Comparison of ENCODE assay signal across 26 cellular contexts in genomic region chr7:129913428-129913827, GRCh38.
"Had no signal": no experiment of that assay in that cellular context is flagged by ENCODE, and none has a peak within 500 bp of the region (broad histone marks: within the 10 kb centered on the region; RNA-seq: fewer than 3 reads in every experiment).

No MANE protein-coding gene starts in this region.

- H3K9me3 ChIP-seq: lower lobe of right lung, right atrium auricular region, tibial artery had no signal

- H3K4me3 Mint-ChIP-seq: activated CD4-positive, alpha-beta memory T cell treated with anti-CD3 and anti-CD28 coated beads, Interleukin-2, amount 10 ng/mL, durations not matched to agents 7 days and 5 days; activated CD4-positive, alpha-beta T cell treated with anti-CD3 and anti-CD28 coated beads, Interleukin-2, amount 10 ng/mL, durations not matched to agents 24 days and 14 days; activated T-cell treated with anti-CD3 and anti-CD28 coated beads, Interleukin-2, amount 50 U/mL, for 72 hours; naive B cell; stimulated activated naive CD8-positive, alpha-beta T cell treated with anti-CD3 and anti-CD28 coated beads, Interleukin-15, Interleukin-2, amounts not matched to agents 100 ng/mL and 50 ng/mL, for 24 hours had no signal

- H3K27me3 Mint-ChIP-seq: activated CD4-positive, alpha-beta memory T cell treated with anti-CD3 and anti-CD28 coated beads, Interleukin-2, amount 10 ng/mL, durations not matched to agents 7 days and 5 days; activated CD4-positive, alpha-beta T cell treated with anti-CD3 and anti-CD28 coated beads, Interleukin-2, amount 10 ng/mL, durations not matched to agents 24 days and 14 days; naive B cell; progenitor cell of endocrine pancreas; stimulated activated naive CD8-positive, alpha-beta T cell treated with anti-CD3 and anti-CD28 coated beads, Interleukin-15, Interleukin-2, amounts not matched to agents 100 ng/mL and 50 ng/mL, for 24 hours had no signal

- H3K27ac ChIP-seq: brain microvascular endothelial cell, lower lobe of right lung, right atrium auricular region, tibial artery had no signal

- DNase-seq: activated CD4-positive, alpha-beta memory T cell treated with anti-CD3 and anti-CD28 coated beads, Interleukin-2, amount 10 ng/mL, durations not matched to agents 7 days and 5 days; activated CD4-positive, alpha-beta T cell treated with anti-CD3 and anti-CD28 coated beads, Interleukin-2, amount 10 ng/mL, durations not matched to agents 24 days and 14 days; activated effector memory CD4-positive, alpha-beta T cell treated with anti-CD3 and anti-CD28 coated beads, Interleukin-2, amount 50 U/mL, for 16 hours; activated naive CD4-positive, alpha-beta T cell treated with anti-CD3 and anti-CD28 coated beads, Interleukin-2, amount 50 U/mL, for 16 hours; activated T-cell treated with anti-CD3 and anti-CD28 coated beads, Interleukin-2, amount 50 U/mL, for 72 hours; anterior cingulate cortex; brain microvascular endothelial cell; caudate nucleus; effector memory CD4-positive, alpha-beta T cell; foreskin melanocyte; glutamatergic neuron; hippocampal formation; left cardiac atrium; lower lobe of right lung; mesendoderm; naive B cell; stimulated activated CD4-positive, alpha-beta T cell treated with anti-CD3 and anti-CD28 coated beads, Interleukin-12 subunit alpha, Interleukin-12 subunit beta, amount 100 ng/mL, for 4 hours; stimulated activated CD4-positive, alpha-beta T cell treated with anti-CD3 and anti-CD28 coated beads, Interleukin-4, amount 100 ng/mL, for 4 hours; substantia nigra; SW 1271; tibial artery had no signal

- H3K4me3 ChIP-seq: lower lobe of right lung, right atrium auricular region, tibial artery had no signal

- H3K27me3 ChIP-seq: brain microvascular endothelial cell, right atrium auricular region, tibial artery had no signal

- ATAC-seq: activated CD4-positive, CD25-positive, alpha-beta regulatory T cell treated with anti-CD3 and anti-CD28 coated beads, Interleukin-2, amount 50 U/mL, for 24 hours; activated T-cell treated with anti-CD3 and anti-CD28 coated beads, Interleukin-2, amount 50 U/mL, for 72 hours; esophagus mucosa; left cardiac atrium; lower lobe of right lung had no signal

- H3K27ac Mint-ChIP-seq: activated CD4-positive, alpha-beta memory T cell treated with anti-CD3 and anti-CD28 coated beads, Interleukin-2, amount 10 ng/mL, durations not matched to agents 7 days and 5 days; activated CD4-positive, alpha-beta T cell treated with anti-CD3 and anti-CD28 coated beads, Interleukin-2, amount 10 ng/mL, durations not matched to agents 24 days and 14 days; activated T-cell treated with anti-CD3 and anti-CD28 coated beads, Interleukin-2, amount 50 U/mL, for 72 hours; progenitor cell of endocrine pancreas; stimulated activated naive CD8-positive, alpha-beta T cell treated with anti-CD3 and anti-CD28 coated beads, Interleukin-15, Interleukin-2, amounts not matched to agents 100 ng/mL and 50 ng/mL, for 24 hours had no signal

- H3K9me3 Mint-ChIP-seq: activated CD4-positive, alpha-beta memory T cell treated with anti-CD3 and anti-CD28 coated beads, Interleukin-2, amount 10 ng/mL, durations not matched to agents 7 days and 5 days; activated CD4-positive, alpha-beta T cell treated with anti-CD3 and anti-CD28 coated beads, Interleukin-2, amount 10 ng/mL, durations not matched to agents 24 days and 14 days; activated T-cell treated with anti-CD3 and anti-CD28 coated beads, Interleukin-2, amount 50 U/mL, for 72 hours; naive B cell; stimulated activated naive CD8-positive, alpha-beta T cell treated with anti-CD3 and anti-CD28 coated beads, Interleukin-15, Interleukin-2, amounts not matched to agents 100 ng/mL and 50 ng/mL, for 24 hours had no signal
